ENCODE assay signal across 8 cellular contexts in genomic region chr10:73874267-73875138, GRCh38. TPM values are rescaled to one million over a fixed set of nuclear protein-coding genes. Genes with fewer than 3 reads are reported as not detected.
DNase-seq lines count a peak whose midpoint lies in the region; ATAC-seq lines count a peak whose summit lies in the region.

Gene CAMK2G, minus strand, starts transcription at chr10:73874555. Its CDS starts 94 bp downstream, at chr10:73874461.

- H3K4me3 ChIP-seq in CD4-positive, alpha-beta memory T cell (ENCODE audit: low read length in 2 of 2) = peak within 1 kb of the TSS; percentile 61 to 72

- H3K36me3 Mint-ChIP-seq in CD4-positive, alpha-beta memory T cell = peaks cover 20 to 38% of the 10 kb centered on the region in 2 donors

- peak; percentile 83 to 87 (median 86) for DNase-seq in CD4-positive, alpha-beta memory T cell
- DNase-seq in HPDE6-E6E7 (ENCODE audit: extremely low spot score) (peak; percentile 90), OCI-M1 (lab: John Stamatoyannopoulos, UW) (peak; percentile 87), activated T-cell treated with anti-CD3 and anti-CD28 coated beads for 24 hours (ENCODE audit: low read depth) (peak; percentile 68), epidermal melanocyte (ENCODE audit: insufficient read length, low spot score) (peak; percentile 88), mucosa of gallbladder (ENCODE audit: low spot score) (peak; percentile 85)
- DNase-seq in stimulated activated CD8-positive, alpha-beta memory T cell treated with anti-CD3 and anti-CD28 coated beads, Interleukin-4, amount 100 ng/mL, for 24 hours (ENCODE audit: low read depth) = peak; percentile 68

- H3K27me3 Mint-ChIP-seq in CD4-positive, alpha-beta memory T cell = no peaks in the 10 kb centered on the region

- POLR2A ChIA-PET in CD4-positive, alpha-beta memory T cell (lab: Charles Lee; ENCODE audit: partially characterized antibody) = interaction anchor here (0.6 to 7.2 kb wide), 21 partner anchors 10 to 1659 kb away, joined by 3 to 59 read pairs (median 6); partner anchors contain the start of genes ANAPC16, ASCC1, CHCHD1 and PPP3CB

- no peaks in the 10 kb centered on the region for H3K9me3 ChIP-seq in CD4-positive, alpha-beta memory T cell (ENCODE audit: control insufficient read depth in 1 of 2, low read length in 2 of 2)

- H3K4me3 Mint-ChIP-seq in CD4-positive, alpha-beta memory T cell = peak within 1 kb of the TSS; percentile 86 to 97 (median 94)

- peaks cover 13% of the 10 kb centered on the region for H3K36me3 ChIP-seq in CD4-positive, alpha-beta memory T cell (ENCODE audit: insufficient read depth, low read length)

- peaks cover 65% of the 10 kb centered on the region for H3K4me1 ChIP-seq in CD4-positive, alpha-beta memory T cell (ENCODE audit: insufficient read depth, low read length)

- CTCF ChIA-PET in CD4-positive, alpha-beta memory T cell (lab: Charles Lee; ENCODE audit: partially characterized antibody) = interaction anchor here (0.8 to 20.2 kb wide), 8 partner anchors 10 to 62 kb away, joined by 3 to 726 read pairs (median 5); no protein-coding TSS in a partner anchor

- H3K27me3 ChIP-seq in CD4-positive, alpha-beta memory T cell (ENCODE audit: insufficient read depth, low read length) = no peaks in the 10 kb centered on the region

- H3K4me1 Mint-ChIP-seq in CD4-positive, alpha-beta memory T cell = peaks cover 43 to 79% (median 58%) of the 10 kb centered on the region in 4 donors

- H3K9me3 Mint-ChIP-seq in CD4-positive, alpha-beta memory T cell = no peaks in the 10 kb centered on the region

- peak; percentile 80 for ATAC-seq in GM19452 (IDR thresholded peaks at IDR 0.05; ENCODE audit: unreplicated experiment)

- H3K27ac ChIP-seq in CD4-positive, alpha-beta memory T cell (ENCODE audit: low read depth, low read length) = peak within 1 kb of the TSS; percentile 78

- peak within 1 kb of the TSS; percentile 87 to 99 (median 96) for H3K27ac Mint-ChIP-seq in CD4-positive, alpha-beta memory T cell

- intact Hi-C loops in CD4-positive, alpha-beta memory T cell (cut with micrococcal nuclease) = loop anchor here (1.0 to 2.0 kb wide), 4 partner anchors 9 to 63 kb away; partner anchors contain the start of gene NDST2

RNA-seq across cellular contexts. Expression of gene CAMK2G, which starts in this region (rescaled TPM):
- total RNA-seq in CD4-positive, alpha-beta memory T cell = 10 to 100 TPM; 64.3 to 70.4 TPM
- 1 to 10 TPM; 3.8 to 7.8 TPM for polyA plus RNA-seq in CD4-positive, alpha-beta memory T cell
- 43.7 TPM for total RNA-seq in mucosa of gallbladder

Comparison
In these comparisons a context has a peak if more than half of its experiments do, and no peak if none do; other contexts are left out.
1. Peak in every context shown above with its lines: DNase-seq, ATAC-seq, H3K4me3 ChIP-seq and H3K27ac ChIP-seq.